Comparison of ENCODE assay signal across 8 cellular contexts in genomic region chr4:87896020-87896621, GRCh38.
DNase-seq lines count a peak whose midpoint lies in the region; ATAC-seq and TF ChIP-seq lines count a peak whose summit lies in the region.

No MANE protein-coding gene starts in this region.

- peaks cover 16% of the 10 kb centered on the region for H3K4me1 Mint-ChIP-seq in activated T-cell treated with anti-CD3 and anti-CD28 coated beads, Interleukin-2, amount 50 U/mL, for 24 hours (ENCODE audit: low read depth)

- H3K27me3 Mint-ChIP-seq in activated T-cell treated with anti-CD3 and anti-CD28 coated beads, Interleukin-2, amount 50 U/mL, for 24 hours = peaks cover 31% of the 10 kb centered on the region

- H3K4me3 ChIP-seq in BJ (ENCODE audit: low read depth, low read length) = no peak overlapping the region

- H3K36me3 ChIP-seq in BJ (ENCODE audit: control insufficient read depth, insufficient read depth, low read length) = no peaks in the 10 kb centered on the region

- H3K9me3 Mint-ChIP-seq in activated T-cell treated with anti-CD3 and anti-CD28 coated beads, Interleukin-2, amount 50 U/mL, for 24 hours = peaks cover 3% of the 10 kb centered on the region

- H3K27ac Mint-ChIP-seq in activated T-cell treated with anti-CD3 and anti-CD28 coated beads, Interleukin-2, amount 50 U/mL, for 24 hours = peak overlapping the region; percentile 40

- TF ChIP-seq RAD21 in Ishikawa (IDR thresholded peaks at IDR 0.05; ENCODE audit: low read depth) = no peak

- ATAC-seq in GM19328 (IDR thresholded peaks at IDR 0.05; ENCODE audit: unreplicated experiment) = no peak
- no peak for ATAC-seq in HG02852 (IDR thresholded peaks at IDR 0.05; ENCODE audit: unreplicated experiment)
- no peak for ATAC-seq in GM18520 (IDR thresholded peaks at IDR 0.05; ENCODE audit: unreplicated experiment)

- CTCF ChIA-PET in BJ (lab: Yijun Ruan, JAX) = no interaction called here

- peak; percentile 14 for DNase-seq in BJ (ENCODE audit: low read depth)
- DNase-seq in activated T-cell treated with anti-CD3 and anti-CD28 coated beads, Interleukin-2, amount 50 U/mL, for 24 hours = no peak
- DNase-seq in iPS-NIHi7 (ENCODE audit: extremely low spot score) = peak; percentile 87
- no peak for DNase-seq in NCI-H2081 treated with DMSO at 0.1 percent for 48 hours (lab: John Stamatoyannopoulos, UW)

- no peak overlapping the region for H3K4me3 Mint-ChIP-seq in activated T-cell treated with anti-CD3 and anti-CD28 coated beads, Interleukin-2, amount 50 U/mL, for 24 hours

- H3K27me3 ChIP-seq in BJ (ENCODE audit: control insufficient read depth, insufficient read depth, low read length) = peaks cover 4% of the 10 kb centered on the region; the same call in 1 of the 2 replicates

- H3K36me3 Mint-ChIP-seq in activated T-cell treated with anti-CD3 and anti-CD28 coated beads, Interleukin-2, amount 50 U/mL, for 24 hours (ENCODE audit: low read depth) = no peaks in the 10 kb centered on the region

- TF ChIP-seq CTCF in BJ (IDR thresholded peaks at IDR 0.05; ENCODE audit: insufficient read depth, low read depth, low read length) = no peak

- POLR2A ChIA-PET in BJ (lab: Charles Lee) = no interaction called here

- TF ChIP-seq EP300 in Ishikawa (IDR thresholded peaks at IDR 0.05; ENCODE audit: borderline replicate concordance) = no peak; the same call in 1 of the 2 replicates

TF ChIP-seq in Ishikawa, 13 proteins besides CTCF, POLR2A, EP300 and RAD21:
- TF ChIP-seq EGR1 (IDR thresholded peaks at IDR 0.05) (no peak), TEAD4 (IDR thresholded peaks at IDR 0.05) (0 out of 2 replicates have a peak, but pooled peaks have one; percentile 9), CEBPB (IDR thresholded peaks at IDR 0.05) (peak; percentile 78)
TF ChIP-seq in Ishikawa: peak in this region for 2.

Comparison
In these comparisons a context has a peak if more than half of its experiments do, and no peak if none do; other contexts are left out.
1. DNase-seq: peak in BJ (single experiment) and iPS-NIHi7 (single experiment); none in activated T-cell treated with anti-CD3 and anti-CD28 coated beads, Interleukin-2, amount 50 U/mL, for 24 hours (single experiment) and NCI-H2081 treated with DMSO at 0.1 percent for 48 hours (single experiment).